10 cellular contexts compared by ENCODE assay signal in the genomic region with DNA sequence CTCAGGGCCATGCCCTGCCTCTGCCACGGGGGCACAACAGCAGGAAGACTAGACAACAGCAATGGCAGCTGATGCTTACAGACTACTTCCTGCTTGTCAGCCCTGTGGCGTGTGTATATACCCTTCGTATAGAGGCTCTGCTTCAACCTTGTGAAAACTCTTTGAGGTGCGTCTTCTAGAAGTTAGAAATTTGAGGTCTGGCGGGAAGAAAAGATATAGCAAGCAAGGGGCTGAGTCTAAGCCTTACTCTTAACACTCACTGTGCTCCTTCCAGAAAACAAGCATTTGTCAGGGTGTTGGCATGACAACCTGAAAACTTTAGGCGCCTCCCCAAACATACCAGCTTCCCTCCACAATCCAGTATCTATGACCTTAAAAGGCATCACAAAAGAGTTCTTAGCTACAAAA. TPM values are rescaled to one million over a fixed set of nuclear protein-coding genes. Genes with fewer than 3 reads are reported as not detected.
DNase-seq lines count a peak whose midpoint lies in the region; ATAC-seq and TF ChIP-seq lines count a peak whose summit lies in the region.
"Had no signal": no experiment of that assay in that cellular context is flagged by ENCODE, and none has a peak within 500 bp of the region (broad histone marks: within the 10 kb centered on the region; RNA-seq: fewer than 3 reads in every experiment).

No MANE protein-coding gene starts in this region.

- intact Hi-C loops in psoas muscle (cut with DNase I) = no loop called here

- peaks cover 0 to under 1% (median 0%) of the 10 kb centered on the region in 3 donors for H3K27me3 ChIP-seq in psoas muscle (ENCODE audit: insufficient read depth in 3 of 3, low read length in 2 of 3)
- H3K27me3 ChIP-seq: MG63 had no signal

- peak overlapping the region; percentile 36 for H3K27ac Mint-ChIP-seq in endothelial cell (ENCODE audit: unreplicated experiment)

- H3K4me1 ChIP-seq in psoas muscle = peaks cover 67% of the 10 kb centered on the region

- no peaks in the 10 kb centered on the region for H3K9me3 Mint-ChIP-seq in endothelial cell (ENCODE audit: unreplicated experiment)

- H3K27ac ChIP-seq in psoas muscle = peak overlapping the region; percentile 91
- H3K27ac ChIP-seq: neutrophil had no signal

- peaks cover 5% of the 10 kb centered on the region for H3K4me1 Mint-ChIP-seq in endothelial cell (ENCODE audit: unreplicated experiment)

- H3K36me3 Mint-ChIP-seq in endothelial cell (ENCODE audit: low read depth, unreplicated experiment) = no peaks in the 10 kb centered on the region

- H3K9me3 ChIP-seq in psoas muscle = no peaks in the 10 kb centered on the region
- H3K9me3 ChIP-seq: MG63, neutrophil had no signal

- no peak overlapping the region for H3K4me3 ChIP-seq in psoas muscle
- H3K4me3 ChIP-seq: MG63 had no signal

- WGBS in psoas muscle, 3 donors = 53 to 63% (median 60%) methylated on average over 6 of the region's 6 CpGs

- DNase-seq in GM03348 (ENCODE audit: low spot score) (peak; percentile 52), RPMI7951 (ENCODE audit: low read depth) (peak; percentile 96), endothelial cell (ENCODE audit: low spot score) (no peak), psoas muscle (no peak), NCI-H146 treated with DMSO at 0.1 percent for 48 hours (lab: John Stamatoyannopoulos, UW; ENCODE audit: unreplicated experiment) (no peak), NCI-H128 (lab: John Stamatoyannopoulos, UW; ENCODE audit: unreplicated experiment) (no peak), glomerular visceral epithelial cell (ENCODE audit: extremely low spot score) (no peak)
- no peak for DNase-seq in effector CD8-positive, alpha-beta T cell (lab: John Stamatoyannopoulos, UW)
- DNase-seq: MG63 had no signal

- no peaks in the 10 kb centered on the region for H3K27me3 Mint-ChIP-seq in endothelial cell (ENCODE audit: unreplicated experiment)

- H3K36me3 ChIP-seq in psoas muscle (ENCODE audit: insufficient read depth in 1 of 2, low read depth in 1 of 2) = peaks cover 0 to 20% of the 10 kb centered on the region in 2 donors
- H3K36me3 ChIP-seq: MG63, neutrophil had no signal

- ATAC-seq in psoas muscle = no peak

- TF ChIP-seq CTCF in endothelial cell (IDR thresholded peaks at IDR 0.05; ENCODE audit: unreplicated experiment) (no peak), psoas muscle (IDR thresholded peaks at IDR 0.05) (no peak)

- no peak overlapping the region for H3K4me3 Mint-ChIP-seq in endothelial cell (ENCODE audit: unreplicated experiment)

RNA-seq across cellular contexts. Expression of a gene that starts 33.3 kb away (rescaled TPM):
- 16.0 and 24.2 TPM in 2 replicates for total RNA-seq in RPMI7951 (2014; rRNA removed; shearing (Covaris generic))
- total RNA-seq in endothelial cell (ENCODE audit: unreplicated experiment) (0.80 TPM), psoas muscle (100 to 1,000 TPM in 1 of 4 donors, 10 to 100 TPM in 3; 48.0 to 145 (median 81.8) TPM)
- polyA plus RNA-seq in psoas muscle = 10 to 100 TPM; 13.5 to 25.1 (median 19.9) TPM

RNA-seq across cellular contexts. Expression of a gene that starts 56.9 kb away (rescaled TPM):
- 81.6 and 89.0 TPM in 2 replicates for total RNA-seq in RPMI7951 (2014; rRNA removed; shearing (Covaris generic))
- total RNA-seq in endothelial cell (ENCODE audit: unreplicated experiment) = 28.2 TPM
- 10 to 100 TPM; 46.0 to 97.6 (median 61.7) TPM for total RNA-seq in psoas muscle
- 10 to 100 TPM; 47.4 to 75.7 (median 71.4) TPM for polyA plus RNA-seq in psoas muscle

Comparison
In these comparisons a context has a peak if more than half of its experiments do, and no peak if none do; other contexts are left out.
1. DNase-seq: peak in GM03348 (single experiment) and RPMI7951 (single experiment); none in endothelial cell (single experiment), psoas muscle (0 of 2), effector CD8-positive, alpha-beta T cell (single experiment), NCI-H146 treated with DMSO at 0.1 percent for 48 hours (single experiment), NCI-H128 (single experiment) and glomerular visceral epithelial cell (single experiment).